In genomic region chr22:44108076-44108475, GRCh38 we compare ENCODE assay signal across 28 cellular contexts.
DNase-seq lines count a peak whose midpoint lies in the region; ATAC-seq and TF ChIP-seq lines count a peak whose summit lies in the region.
"Had no signal": no experiment of that assay in that cellular context is flagged by ENCODE, and none has a peak within 500 bp of the region (broad histone marks: within the 10 kb centered on the region; RNA-seq: fewer than 3 reads in every experiment).

No MANE protein-coding gene starts in this region.

- H3K4me1 Mint-ChIP-seq in memory B cell = peaks cover 8% of the 10 kb centered on the region

- peak; percentile 6 to 34 for DNase-seq in HAP-1 (ENCODE audit: low spot score in 2 of 2)
- DNase-seq in WERI-Rb-1 = peak; percentile 79
- no peak for DNase-seq in memory B cell (ENCODE audit: low spot score in 2 of 2)
- DNase-seq in upper lobe of right lung = peak; percentile 11
- no peak for DNase-seq in activated CD4-positive, alpha-beta T cell treated with anti-CD3 and anti-CD28 coated beads for 1 hour
- no peak for DNase-seq in UCSD-AML1 (lab: John Stamatoyannopoulos, UW; ENCODE audit: unreplicated experiment)
- DNase-seq: activated CD8-positive, alpha-beta T cell treated with anti-CD3 and anti-CD28 coated beads, Interleukin-2, amount 10 ng/mL, durations not matched to agents 7 days and 5 days; amygdala; Caco-2; islet precursor cell; midbrain; MM.1S; NCI-H1105 treated with DMSO at 0.1 percent for 48 hours; NCI-H187 treated with DMSO at 0.1 percent for 48 hours; NCI-H2171; NK-92 treated with Interleukin-12 subunit alpha and Interleukin-12 subunit beta, amount 100 ng/mL, for 24 hours; nucleus accumbens; PC-3; stimulated activated CD4-positive, alpha-beta T cell treated with anti-CD3 and anti-CD28 coated beads, Interleukin-4, amount 100 ng/mL, for 1 hour had no signal

- H3K27ac Mint-ChIP-seq in memory B cell = peak overlapping the region; percentile 65
- H3K27ac Mint-ChIP-seq: activated CD4-positive, alpha-beta T cell treated with anti-CD3 and anti-CD28 coated beads for 36 hours; activated CD8-positive, alpha-beta T cell treated with anti-CD3 and anti-CD28 coated beads, Interleukin-2, amount 10 ng/mL, durations not matched to agents 7 days and 5 days had no signal

- H3K4me1 ChIP-seq in HAP-1 (peaks cover 30% of the 10 kb centered on the region), upper lobe of right lung (no peaks in the 10 kb centered on the region)
- H3K4me1 ChIP-seq: Caco-2, prostate gland, tibial nerve had no signal

- H3K27ac ChIP-seq in WERI-Rb-1 = peak overlapping the region; percentile 70
- H3K27ac ChIP-seq in upper lobe of right lung = no peak overlapping the region
- H3K27ac ChIP-seq: C4-2B, prostate gland, tibial nerve had no signal

- no peaks in the 10 kb centered on the region for H3K27me3 Mint-ChIP-seq in memory B cell
- H3K27me3 Mint-ChIP-seq: activated CD4-positive, alpha-beta T cell treated with anti-CD3 and anti-CD28 coated beads for 36 hours; activated T-helper 17 cell treated with anti-CD3 and anti-CD28 coated beads, Interleukin-2, amount 50 U/mL, for 72 hours; naive B cell had no signal

- H3K4me3 ChIP-seq in HAP-1 (no peak overlapping the region), WERI-Rb-1 (ENCODE audit: low read depth, low read length) (no peak overlapping the region), upper lobe of right lung (no peak overlapping the region)
- H3K4me3 ChIP-seq: prostate gland, tibial nerve had no signal

- H3K36me3 ChIP-seq in HAP-1 (replicated peaks) (peaks cover 6% of the 10 kb centered on the region; the same call in 1 of the 2 replicates), WERI-Rb-1 (no peaks in the 10 kb centered on the region), upper lobe of right lung (no peaks in the 10 kb centered on the region)
- H3K36me3 ChIP-seq: prostate gland had no signal

- peaks cover 20% of the 10 kb centered on the region for H3K36me3 Mint-ChIP-seq in memory B cell
- H3K36me3 Mint-ChIP-seq: activated naive CD4-positive, alpha-beta T cell treated with anti-CD3 and anti-CD28 coated beads, Interleukin-2, amount 50 U/mL, for 72 hours had no signal

- ATAC-seq in memory B cell (ENCODE audit: low read depth) (no peak), upper lobe of right lung (no peak), GM18511 (IDR thresholded peaks at IDR 0.05; ENCODE audit: unreplicated experiment) (no peak)
- ATAC-seq: activated CD8-positive, alpha-beta T cell treated with anti-CD3 and anti-CD28 coated beads, Interleukin-2, amount 10 ng/mL, durations not matched to agents 7 days and 5 days; PC-3; sciatic nerve had no signal

- no peak overlapping the region for H3K4me3 Mint-ChIP-seq in memory B cell
- H3K4me3 Mint-ChIP-seq: activated CD4-positive, alpha-beta T cell treated with anti-CD3 and anti-CD28 coated beads for 36 hours; activated CD8-positive, alpha-beta T cell treated with anti-CD3 and anti-CD28 coated beads, Interleukin-2, amount 10 ng/mL, durations not matched to agents 7 days and 5 days had no signal

- in situ Hi-C loops in HAP-1 (cut with MboI; ENCODE audit: low sequenced_read_pairs) = no loop called here

- TF ChIP-seq CTCF in WERI-Rb-1 (IDR thresholded peaks at IDR 0.05; ENCODE audit: low read depth, low read length) (no peak), upper lobe of right lung (IDR thresholded peaks at IDR 0.05) (no peak)

- no peaks in the 10 kb centered on the region for H3K27me3 ChIP-seq in HAP-1 (ENCODE audit: low read depth)
- no peaks in the 10 kb centered on the region for H3K27me3 ChIP-seq in WERI-Rb-1 (ENCODE audit: insufficient read depth, low read depth, severe bottlenecking)
- H3K27me3 ChIP-seq in upper lobe of right lung = no peaks in the 10 kb centered on the region
- H3K27me3 ChIP-seq: tibial nerve had no signal

- H3K9me3 ChIP-seq in HAP-1 (no peaks in the 10 kb centered on the region), WERI-Rb-1 (ENCODE audit: severe bottlenecking) (no peaks in the 10 kb centered on the region), upper lobe of right lung (no peaks in the 10 kb centered on the region)
- H3K9me3 ChIP-seq: Caco-2, prostate gland, tibial nerve had no signal

- intact Hi-C loops in upper lobe of right lung (cut with DNase I) = no loop called here

- no peaks in the 10 kb centered on the region for H3K9me3 Mint-ChIP-seq in memory B cell
- H3K9me3 Mint-ChIP-seq: activated naive CD4-positive, alpha-beta T cell treated with anti-CD3 and anti-CD28 coated beads, Interleukin-2, amount 50 U/mL, for 72 hours; activated T-helper 17 cell treated with anti-CD3 and anti-CD28 coated beads, Interleukin-2, amount 50 U/mL, for 72 hours; naive B cell had no signal

Comparison
In these comparisons a context has a peak if more than half of its experiments do, and no peak if none do; other contexts are left out.
1. DNase-seq: peak in HAP-1 (2 of 2), WERI-Rb-1 (single experiment) and upper lobe of right lung (single experiment); none in memory B cell (0 of 2), activated CD4-positive, alpha-beta T cell treated with anti-CD3 and anti-CD28 coated beads for 1 hour (single experiment) and UCSD-AML1 (single experiment).